23 cellular contexts compared by ENCODE assay signal in genomic region chr12:58930770-58931324, GRCh38. TPM values are rescaled to one million over a fixed set of nuclear protein-coding genes. Genes with fewer than 3 reads are reported as not detected.
"Had no signal": no experiment of that assay in that cellular context is flagged by ENCODE, and none has a peak within 500 bp of the region (broad histone marks: within the 10 kb centered on the region; RNA-seq: fewer than 3 reads in every experiment).

No MANE protein-coding gene starts in this region.

- ATAC-seq: left cardiac atrium; left lung; mucosa of descending colon; natural killer cell treated with Interleukin-12 subunit alpha and Interleukin-12 subunit beta and Interleukin-15 and Interleukin-18, amount 100 ng/mL, for 72 hours; psoas muscle; right cardiac atrium; stimulated activated memory B cell treated with anti-CD40 and anti-IgM and Interleukin-4, amounts not matched to agents 10 μg/mL and 1 μg/mL and 100 μg/mL, for 72 hours had no signal

- H3K4me3 ChIP-seq: dorsolateral prefrontal cortex, left lung, mucosa of descending colon, neural progenitor cell, ovary, psoas muscle, sigmoid colon, skin epidermis, spleen, thoracic aorta, tibial nerve, upper lobe of left lung had no signal

- H3K9me3 Mint-ChIP-seq: mesothelial cell of epicardium; neural progenitor cell; stimulated activated memory B cell treated with anti-CD40 and anti-IgM and Interleukin-4, amounts not matched to agents 10 μg/mL and 1 μg/mL and 100 μg/mL, for 72 hours; stimulated activated naive CD8-positive, alpha-beta T cell treated with anti-CD3 and anti-CD28 coated beads, Interleukin-15, Interleukin-2, amounts not matched to agents 100 ng/mL and 50 ng/mL, for 24 hours had no signal

- H3K27ac Mint-ChIP-seq: mesothelial cell of epicardium; natural killer cell treated with Interleukin-12 subunit alpha and Interleukin-12 subunit beta and Interleukin-15 and Interleukin-18, amount 100 ng/mL, for 72 hours; neural progenitor cell; stimulated activated memory B cell treated with anti-CD40 and anti-IgM and Interleukin-4, amounts not matched to agents 10 μg/mL and 1 μg/mL and 100 μg/mL, for 72 hours; stimulated activated naive CD8-positive, alpha-beta T cell treated with anti-CD3 and anti-CD28 coated beads, Interleukin-15, Interleukin-2, amounts not matched to agents 100 ng/mL and 50 ng/mL, for 24 hours had no signal

- H3K4me3 Mint-ChIP-seq: mesothelial cell of epicardium; naive B cell; natural killer cell treated with Interleukin-12 subunit alpha and Interleukin-12 subunit beta and Interleukin-15 and Interleukin-18, amount 100 ng/mL, for 72 hours; neural progenitor cell; stimulated activated memory B cell treated with anti-CD40 and anti-IgM and Interleukin-4, amounts not matched to agents 10 μg/mL and 1 μg/mL and 100 μg/mL, for 72 hours; stimulated activated naive CD8-positive, alpha-beta T cell treated with anti-CD3 and anti-CD28 coated beads, Interleukin-15, Interleukin-2, amounts not matched to agents 100 ng/mL and 50 ng/mL, for 24 hours had no signal

- DNase-seq: dorsolateral prefrontal cortex; effector CD4-positive, alpha-beta T cell; left cardiac atrium; left lung; mesenchymal stem cell; mucosa of descending colon; naive B cell; ovary; posterior cingulate gyrus; psoas muscle; right cardiac atrium; sigmoid colon; spleen; stimulated activated CD4-positive, alpha-beta T cell treated with anti-CD3 and anti-CD28 coated beads, Interleukin-4, amount 100 ng/mL, for 4 hours; upper lobe of left lung had no signal

- H3K27me3 Mint-ChIP-seq: natural killer cell treated with Interleukin-12 subunit alpha and Interleukin-12 subunit beta and Interleukin-15 and Interleukin-18, amount 100 ng/mL, for 72 hours; stimulated activated memory B cell treated with anti-CD40 and anti-IgM and Interleukin-4, amounts not matched to agents 10 μg/mL and 1 μg/mL and 100 μg/mL, for 72 hours; stimulated activated naive CD8-positive, alpha-beta T cell treated with anti-CD3 and anti-CD28 coated beads, Interleukin-15, Interleukin-2, amounts not matched to agents 100 ng/mL and 50 ng/mL, for 24 hours had no signal

- H3K4me1 Mint-ChIP-seq: naive B cell; stimulated activated memory B cell treated with anti-CD40 and anti-IgM and Interleukin-4, amounts not matched to agents 10 μg/mL and 1 μg/mL and 100 μg/mL, for 72 hours had no signal

- H3K36me3 Mint-ChIP-seq: mesothelial cell of epicardium; naive B cell; natural killer cell treated with Interleukin-12 subunit alpha and Interleukin-12 subunit beta and Interleukin-15 and Interleukin-18, amount 100 ng/mL, for 72 hours; neural progenitor cell; stimulated activated memory B cell treated with anti-CD40 and anti-IgM and Interleukin-4, amounts not matched to agents 10 μg/mL and 1 μg/mL and 100 μg/mL, for 72 hours had no signal

- H3K27me3 ChIP-seq: dorsolateral prefrontal cortex, left lung, neural progenitor cell, ovary, sigmoid colon, spleen, tibial nerve, upper lobe of left lung had no signal

- H3K4me1 ChIP-seq: left lung, psoas muscle, sigmoid colon, upper lobe of left lung had no signal

- H3K36me3 ChIP-seq: left lung, neural progenitor cell, ovary, sigmoid colon, spleen, thoracic aorta, tibial nerve, upper lobe of left lung had no signal

- H3K27ac ChIP-seq: dorsolateral prefrontal cortex, left lung, neural progenitor cell, ovary, psoas muscle, sigmoid colon, spleen, thoracic aorta, tibial nerve, upper lobe of left lung had no signal

- H3K9me3 ChIP-seq: left lung, mucosa of descending colon, ovary, psoas muscle, sigmoid colon, spleen, thoracic aorta, tibial nerve, upper lobe of left lung had no signal

RNA-seq across cellular contexts. Expression of gene LRIG3, which starts 10.5 kb away (rescaled TPM):
- total RNA-seq: natural killer cell treated with Interleukin-12 subunit alpha and Interleukin-12 subunit beta and Interleukin-15 and Interleukin-18, amount 100 ng/mL, for 72 hours had no signal
